16 cellular contexts compared by ENCODE assay signal in the genomic region with DNA sequence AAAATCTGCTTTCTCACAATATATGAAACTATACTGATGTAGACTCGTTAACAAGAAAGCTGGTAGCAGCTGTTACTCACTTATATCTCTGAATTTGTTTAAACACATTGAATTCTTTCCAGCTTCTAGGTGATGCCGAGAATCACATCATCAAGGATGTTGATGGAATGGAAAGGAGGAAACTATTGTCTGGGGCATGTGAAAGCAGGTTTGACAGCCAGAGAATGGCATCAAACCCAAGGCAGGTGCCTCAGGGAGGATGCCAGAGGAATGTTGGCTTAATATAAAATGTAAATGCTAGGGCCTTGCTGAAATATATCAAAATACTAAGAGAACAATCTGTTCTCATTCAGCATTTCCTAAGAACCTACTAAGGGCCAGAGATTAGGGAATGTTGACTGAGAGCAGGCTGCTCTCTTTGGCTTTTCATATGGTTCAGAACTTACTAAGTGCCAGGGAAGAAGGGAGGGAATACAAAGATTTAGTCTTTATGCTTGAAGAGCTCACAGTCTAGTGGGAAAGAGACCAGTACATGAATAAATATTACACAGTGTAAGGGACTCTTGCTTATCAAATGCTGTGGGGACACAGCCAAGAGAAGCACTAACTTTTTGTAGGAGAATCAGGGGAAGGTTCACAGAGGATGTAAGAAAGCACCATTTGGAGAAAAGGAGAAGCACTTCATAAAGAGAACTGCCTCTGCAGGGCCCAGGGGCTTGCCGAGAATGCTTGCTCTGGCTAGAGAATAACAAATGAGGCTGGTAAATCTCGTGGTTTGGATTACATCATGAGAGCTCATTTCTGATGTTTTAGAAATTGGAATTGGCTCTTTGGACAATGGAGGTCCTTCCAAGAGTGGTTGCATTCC. TPM values are rescaled to one million over a fixed set of nuclear protein-coding genes. Genes with fewer than 3 reads are reported as not detected.
DNase-seq lines count a peak whose midpoint lies in the region; ATAC-seq and TF ChIP-seq lines count a peak whose summit lies in the region.
"Had no signal": no experiment of that assay in that cellular context is flagged by ENCODE, and none has a peak within 500 bp of the region (broad histone marks: within the 10 kb centered on the region; RNA-seq: fewer than 3 reads in every experiment).

No MANE protein-coding gene starts in this region.

- peak; percentile 76 for ATAC-seq in left ventricle myocardium superior
- ATAC-seq: activated naive CD8-positive, alpha-beta T cell treated with anti-CD3 and anti-CD28 coated beads, Interleukin-2, amount 50 U/mL, for 24 hours; activated T-cell treated with anti-CD3 and anti-CD28 coated beads, Interleukin-2, amount 50 U/mL, for 72 hours had no signal

- DNase-seq in mammary epithelial cell (no peak), left ventricle myocardium superior (no peak), suprapubic skin (ENCODE audit: low spot score in 2 of 2) (no peak), AML-193 (lab: John Stamatoyannopoulos, UW) (no peak), Peyer's patch (no peak)
- no peak for DNase-seq in activated CD4-positive, alpha-beta T cell treated with anti-CD3 and anti-CD28 coated beads for 4 hours
- no peak for DNase-seq in activated CD4-positive, alpha-beta T cell treated with anti-CD3 and anti-CD28 coated beads, Interleukin-2, amount 50 U/mL, for 48 hours
- DNase-seq: activated naive CD8-positive, alpha-beta T cell treated with anti-CD3 and anti-CD28 coated beads, Interleukin-2, amount 50 U/mL, for 24 hours; activated T-cell treated with anti-CD3 and anti-CD28 coated beads, Interleukin-2, amount 50 U/mL, for 72 hours; BE2C; DMS 273 treated with DMSO at 0.1 percent for 48 hours; dorsolateral prefrontal cortex; occipital lobe; SHP77; T1000 had no signal

- no peaks in the 10 kb centered on the region for H3K27me3 ChIP-seq in OCI-LY3 (ENCODE audit: low read depth, low read length)
- no peaks in the 10 kb centered on the region for H3K27me3 ChIP-seq in mammary epithelial cell (ENCODE audit: insufficient read depth, low read length)
- H3K27me3 ChIP-seq in suprapubic skin, result no peaks in the 10 kb centered on the region
- H3K27me3 ChIP-seq in Peyer's patch, result no peaks in the 10 kb centered on the region
- H3K27me3 ChIP-seq: dorsolateral prefrontal cortex had no signal

- in situ Hi-C loops in mammary epithelial cell (cut with MboI; ENCODE audit: low sequenced_read_pairs in 2 of 2), result no loop called here

- CTCF ChIA-PET in mammary epithelial cell (lab: Charles Lee; ENCODE audit: low non-redundant PET), result no interaction called here

- H3K9me3 ChIP-seq in OCI-LY3 (ENCODE audit: insufficient read depth, low read length) (no peaks in the 10 kb centered on the region), mammary epithelial cell (replicated peaks; ENCODE audit: insufficient read depth, low read length) (no peaks in the 10 kb centered on the region), suprapubic skin (no peaks in the 10 kb centered on the region), Peyer's patch (no peaks in the 10 kb centered on the region)
- H3K9me3 ChIP-seq: BE2C had no signal

- TF ChIP-seq CTCF in OCI-LY3 (IDR thresholded peaks at IDR 0.05; ENCODE audit: low read depth, low read length) (no peak), mammary epithelial cell (conservative IDR thresholded peaks at IDR 0.05 in 1 of 2, IDR thresholded peaks at IDR 0.05 in 1 of 2; ENCODE audit: extremely low read depth in 1 of 2, insufficient read depth in 1 of 2, low read depth in 1 of 2, low read length in 2 of 2) (no peak), suprapubic skin (IDR thresholded peaks at IDR 0.05) (no peak), Peyer's patch (IDR thresholded peaks at IDR 0.05) (no peak)

- H4K20me1 ChIP-seq in OCI-LY3 (ENCODE audit: insufficient read depth, low read length) (no peaks in the 10 kb centered on the region), mammary epithelial cell (ENCODE audit: insufficient read depth, low read length) (no peaks in the 10 kb centered on the region)

- TF ChIP-seq EP300 in suprapubic skin (IDR thresholded peaks at IDR 0.05), result no peak

- H3K4me1 ChIP-seq in OCI-LY3 (ENCODE audit: low read length) (peaks cover 6% of the 10 kb centered on the region), mammary epithelial cell (ENCODE audit: insufficient read depth, low read length) (no peaks in the 10 kb centered on the region), suprapubic skin (no peaks in the 10 kb centered on the region), Peyer's patch (no peaks in the 10 kb centered on the region)
- H3K4me1 ChIP-seq: BE2C had no signal

- dilution Hi-C loops in mammary epithelial cell (cut with HindIII; ENCODE audit: low sequenced_read_pairs), result no loop called here

- BruUV-seq in mammary epithelial cell (replicated peaks; lab: Mats Ljungman, UMichigan), result no TSS peak

- intact Hi-C loops in mammary epithelial cell (cut with micrococcal nuclease), result no loop called here
- intact Hi-C loops in left ventricle myocardium superior (cut with micrococcal nuclease), result no loop called here

- H3K4me2 ChIP-seq in OCI-LY3 (ENCODE audit: low read length), result 0 out of 2 replicates have a peak overlapping the region, but pooled peaks have one; percentile 12
- H3K4me2 ChIP-seq in mammary epithelial cell (ENCODE audit: insufficient read depth, low read depth, low read length), result no peak overlapping the region

- WGBS in mammary epithelial cell (ENCODE audit: low coverage, missing lambda C conversion rate), result 64% methylated on average over 4 of the region's 4 CpGs
- WGBS in suprapubic skin, result 54% methylated on average over 4 of the region's 4 CpGs

- no peak overlapping the region for H3K27ac ChIP-seq in OCI-LY3 (ENCODE audit: low read length)
- H3K27ac ChIP-seq in mammary epithelial cell (ENCODE audit: insufficient read depth, low read depth, low read length), result no peak overlapping the region
- peak overlapping the region; percentile 75 for H3K27ac ChIP-seq in suprapubic skin
- H3K27ac ChIP-seq in Peyer's patch, result peak overlapping the region in 1 of 4 donors; percentile 16

- no peaks in the 10 kb centered on the region for H3K79me2 ChIP-seq in OCI-LY3 (ENCODE audit: low read length)
- H3K79me2 ChIP-seq in mammary epithelial cell (ENCODE audit: insufficient read depth, low read length), result no peaks in the 10 kb centered on the region

- H3K4me3 ChIP-seq in OCI-LY3 (ENCODE audit: low read length) (no peak overlapping the region), mammary epithelial cell (replicated peaks in 1 of 3; ENCODE audit: insufficient read depth in 1 of 3, low read depth in 2 of 3, low read length in 3 of 3) (no peak overlapping the region), suprapubic skin (no peak overlapping the region), Peyer's patch (no peak overlapping the region)
- H3K4me3 ChIP-seq: dorsolateral prefrontal cortex had no signal

- peak overlapping the region; percentile 32; the same call in 1 of the 2 replicates for H2AFZ ChIP-seq in OCI-LY3 (ENCODE audit: low read depth, low read length)
- H2AFZ ChIP-seq in mammary epithelial cell (ENCODE audit: low read depth, low read length), result peak overlapping the region; percentile 2

- TF ChIP-seq POLR2A in suprapubic skin (IDR thresholded peaks at IDR 0.05), result no peak
- no peak for TF ChIP-seq POLR2A in Peyer's patch (IDR thresholded peaks at IDR 0.05)

- H3K36me3 ChIP-seq in OCI-LY3 (replicated peaks; ENCODE audit: low read depth, low read length) (no peaks in the 10 kb centered on the region), mammary epithelial cell (ENCODE audit: insufficient read depth, low read length) (peaks cover 1% of the 10 kb centered on the region), suprapubic skin (no peaks in the 10 kb centered on the region), Peyer's patch (no peaks in the 10 kb centered on the region)
- H3K36me3 ChIP-seq: BE2C had no signal

- H3K9ac ChIP-seq in OCI-LY3 (ENCODE audit: low read length) (no peak overlapping the region), mammary epithelial cell (ENCODE audit: insufficient read depth, low read length) (no peak overlapping the region)

RNA-seq across cellular contexts. Expression of gene SLIT2, which starts 14.7 kb away (rescaled TPM):
- total RNA-seq in mammary epithelial cell (1 to 10 TPM in 1 of 2 donors, under 1 TPM in 1; 0.17 to 4.2 TPM), left ventricle myocardium superior (8.5 TPM), suprapubic skin (1 to 10 TPM; 2.5 to 4.7 (median 3.0) TPM), Peyer's patch (10 to 100 TPM in 1 of 4 donors, 1 to 10 TPM in 3; 3.3 to 11.6 (median 5.5) TPM)
- polyA plus RNA-seq in mammary epithelial cell, result 1.9 TPM
- 4.9 TPM for polyA minus RNA-seq in mammary epithelial cell
- total RNA-seq: activated T-cell treated with anti-CD3 and anti-CD28 coated beads, Interleukin-2, amount 50 U/mL, for 72 hours had no signal
